8 cellular contexts compared by ENCODE assay signal in genomic region chr18:48445540-48445939, GRCh38.
A peak's percentile ranks its signal among the peaks of the same experiment; 100 is the strongest.
DNase-seq lines count a peak whose midpoint lies in the region; ATAC-seq and TF ChIP-seq lines count a peak whose summit lies in the region.

No MANE protein-coding gene starts in this region.

- H4K20me1 ChIP-seq in KMS-11 (ENCODE audit: insufficient read depth): no peaks in the 10 kb centered on the region

- H3K27me3 ChIP-seq in KMS-11 (ENCODE audit: insufficient read depth, low read depth): no peaks in the 10 kb centered on the region

- H3K27ac ChIP-seq in KMS-11: no peak overlapping the region

- H3K4me2 ChIP-seq in KMS-11: no peak overlapping the region

- H3K4me1 ChIP-seq in KMS-11 (ENCODE audit: low read depth, poor library complexity, severe bottlenecking): no peaks in the 10 kb centered on the region

- DNase-seq in AG20443 (ENCODE audit: low spot score): peak; percentile 80
- DNase-seq in OCI-M2 (lab: John Stamatoyannopoulos, UW; ENCODE audit: unreplicated experiment): peak; percentile 0
- peak; percentile 61 for DNase-seq in activated T-cell treated with anti-CD3 and anti-CD28 coated beads for 4 hours
- peak; percentile 84 for DNase-seq in fibroblast of peridontal ligament (ENCODE audit: extremely low read depth)
- DNase-seq in non-pigmented ciliary epithelial cell (ENCODE audit: low read depth): peak; percentile 46
- DNase-seq in superior temporal gyrus (ENCODE audit: extremely low spot score): peak; percentile 79

- no peaks in the 10 kb centered on the region for H3K79me2 ChIP-seq in KMS-11 (ENCODE audit: insufficient read depth, low read depth)

- no peak overlapping the region for H3K9ac ChIP-seq in KMS-11

- peak; percentile 95 for TF ChIP-seq CTCF in KMS-11 (conservative IDR thresholded peaks at IDR 0.05; ENCODE audit: low read depth, low read length)

- peak; percentile 56 for ATAC-seq in GM19025 (IDR thresholded peaks at IDR 0.05; ENCODE audit: low read depth, unreplicated experiment)

- no peaks in the 10 kb centered on the region for H3K36me3 ChIP-seq in KMS-11 (ENCODE audit: insufficient read depth)

- H2AFZ ChIP-seq in KMS-11 (ENCODE audit: low read depth): no peak overlapping the region

- no peak overlapping the region for H3K4me3 ChIP-seq in KMS-11 (IDR thresholded peaks at IDR 0.05; ENCODE audit: insufficient read depth, low read depth, low read length)

Comparison
In these comparisons a context has a peak if more than half of its experiments do, and no peak if none do; other contexts are left out.
1. DNase-seq: peak in every context shown above with its lines; median percentile 84 in fibroblast of peridontal ligament; 80 in AG20443; 79 in superior temporal gyrus; 61 in activated T-cell treated with anti-CD3 and anti-CD28 coated beads for 4 hours; 46 in non-pigmented ciliary epithelial cell; 0 in OCI-M2.